ENCODE assay signal across 8 cellular contexts in the genomic region with DNA sequence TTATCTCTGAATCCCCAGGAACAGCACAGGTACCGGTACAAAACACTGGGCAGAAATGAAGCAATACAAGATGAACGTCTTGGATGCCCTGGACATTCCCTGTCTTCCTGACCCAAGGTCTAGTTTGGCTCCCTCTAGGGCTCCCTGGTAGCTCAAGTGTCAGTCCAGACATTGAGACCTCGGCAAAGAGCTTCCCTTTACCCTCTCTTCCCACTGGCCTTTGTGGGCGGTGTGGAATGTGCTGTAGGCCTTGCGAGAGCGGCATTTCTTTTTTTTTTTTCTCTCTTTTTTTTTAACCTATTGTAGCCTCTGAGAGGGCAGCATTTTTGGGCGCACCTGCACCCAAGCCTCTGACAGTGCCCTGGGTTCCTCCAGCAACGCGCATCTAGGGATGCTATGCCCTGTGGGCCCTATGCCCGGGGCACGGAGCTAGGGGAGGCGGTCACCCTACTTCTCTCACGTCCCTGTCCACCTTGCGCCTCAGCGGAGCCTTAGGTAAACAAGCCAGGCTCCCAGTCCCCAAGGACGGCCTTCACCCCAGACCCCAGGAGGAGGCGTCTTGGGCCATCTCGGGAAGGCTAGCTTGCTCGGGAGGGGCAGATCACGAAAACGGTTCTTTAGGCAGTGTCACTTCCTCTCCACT. TPM values are rescaled to one million over a fixed set of nuclear protein-coding genes. Genes with fewer than 3 reads are reported as not detected.
DNase-seq lines count a peak whose midpoint lies in the region; ATAC-seq lines count a peak whose summit lies in the region.

No MANE protein-coding gene starts in this region.

- peaks cover 8% of the 10 kb centered on the region for H3K36me3 Mint-ChIP-seq in activated naive CD4-positive, alpha-beta T cell treated with anti-CD3 and anti-CD28 coated beads for 36 hours (ENCODE audit: low read depth)
- H3K36me3 Mint-ChIP-seq in activated T-helper 2 cell treated with anti-CD3 and anti-CD28 coated beads, Interferon-gamma antibody, Interleukin-2, Interleukin-4, amounts not matched to agents 10 μg/mL and 5 μg/mL and 100 μg/mL, durations not matched to agents 14 hours and 24 hours and 36 hours (ENCODE audit: low read depth) = peaks cover 29% of the 10 kb centered on the region
- H3K36me3 Mint-ChIP-seq in stimulated activated effector memory CD8-positive, alpha-beta T cell treated with anti-CD3 and anti-CD28 coated beads, Interleukin-12 subunit alpha, Interleukin-12 subunit beta, amount 100 ng/mL, for 72 hours = peaks cover 33% of the 10 kb centered on the region

- CTCF ChIA-PET in activated naive CD4-positive, alpha-beta T cell treated with anti-CD3 and anti-CD28 coated beads for 36 hours (lab: Charles Lee) = interaction anchor here (0.5 to 3.0 kb wide), 10 partner anchors 10 to 247 kb away, joined by 3 to 14 read pairs (median 3); no protein-coding TSS in a partner anchor

- intact Hi-C loops in activated naive CD4-positive, alpha-beta T cell treated with anti-CD3 and anti-CD28 coated beads for 36 hours (cut with micrococcal nuclease) = loop anchor here (1.0 to 10.0 kb wide), 12 partner anchors 85 to 839 kb away; partner anchors contain the start of genes CDH3, CENPT, DPEP2 and ESRP2
- intact Hi-C loops in activated T-helper 2 cell treated with anti-CD3 and anti-CD28 coated beads, Interferon-gamma antibody, Interleukin-2, Interleukin-4, amounts not matched to agents 10 μg/mL and 5 μg/mL and 100 μg/mL, durations not matched to agents 14 hours and 24 hours and 36 hours (cut with micrococcal nuclease) = loop anchor here (5.0 to 10.0 kb wide), 3 partner anchors 87 to 231 kb away; partner anchors contain the start of genes DPEP2, PRMT7 and SLC7A6OS

- H3K9me3 Mint-ChIP-seq in activated naive CD4-positive, alpha-beta T cell treated with anti-CD3 and anti-CD28 coated beads for 36 hours = no peaks in the 10 kb centered on the region
- no peaks in the 10 kb centered on the region for H3K9me3 Mint-ChIP-seq in activated T-helper 2 cell treated with anti-CD3 and anti-CD28 coated beads, Interferon-gamma antibody, Interleukin-2, Interleukin-4, amounts not matched to agents 10 μg/mL and 5 μg/mL and 100 μg/mL, durations not matched to agents 14 hours and 24 hours and 36 hours
- H3K9me3 Mint-ChIP-seq in stimulated activated effector memory CD8-positive, alpha-beta T cell treated with anti-CD3 and anti-CD28 coated beads, Interleukin-12 subunit alpha, Interleukin-12 subunit beta, amount 100 ng/mL, for 72 hours = no peaks in the 10 kb centered on the region

- peak overlapping the region; percentile 92 for H3K4me3 ChIP-seq in iPS-15b (ENCODE audit: low read depth, low read length)

- no peak for DNase-seq in activated naive CD4-positive, alpha-beta T cell treated with anti-CD3 and anti-CD28 coated beads for 36 hours
- DNase-seq in activated naive CD4-positive, alpha-beta T cell treated with Interleukin-2 at 50 U/mL for 16 hours = no peak
- DNase-seq in activated T-helper 2 cell treated with anti-CD3 and anti-CD28 coated beads, Interferon-gamma antibody, Interleukin-2, Interleukin-4, amounts not matched to agents 10 μg/mL and 5 μg/mL and 100 μg/mL, durations not matched to agents 14 hours and 24 hours and 36 hours (ENCODE audit: low spot score) = no peak
- no peak for DNase-seq in stimulated activated effector memory CD8-positive, alpha-beta T cell treated with anti-CD3 and anti-CD28 coated beads, Interleukin-12 subunit alpha, Interleukin-12 subunit beta, amount 100 ng/mL, for 72 hours (ENCODE audit: low spot score in 2 of 2)
- DNase-seq in NCI-H510A treated with DMSO at 0.1 percent for 48 hours (lab: John Stamatoyannopoulos, UW) = no peak

- peaks cover 67% of the 10 kb centered on the region for H3K4me1 Mint-ChIP-seq in activated naive CD4-positive, alpha-beta T cell treated with anti-CD3 and anti-CD28 coated beads for 36 hours (ENCODE audit: low read depth)
- H3K4me1 Mint-ChIP-seq in activated T-helper 2 cell treated with anti-CD3 and anti-CD28 coated beads, Interferon-gamma antibody, Interleukin-2, Interleukin-4, amounts not matched to agents 10 μg/mL and 5 μg/mL and 100 μg/mL, durations not matched to agents 14 hours and 24 hours and 36 hours (ENCODE audit: low read depth) = peaks cover 58% of the 10 kb centered on the region
- peaks cover 62% of the 10 kb centered on the region for H3K4me1 Mint-ChIP-seq in stimulated activated effector memory CD8-positive, alpha-beta T cell treated with anti-CD3 and anti-CD28 coated beads, Interleukin-12 subunit alpha, Interleukin-12 subunit beta, amount 100 ng/mL, for 72 hours

- no peaks in the 10 kb centered on the region for H3K27me3 Mint-ChIP-seq in activated naive CD4-positive, alpha-beta T cell treated with anti-CD3 and anti-CD28 coated beads for 36 hours (ENCODE audit: low read depth)
- H3K27me3 Mint-ChIP-seq in activated T-helper 2 cell treated with anti-CD3 and anti-CD28 coated beads, Interferon-gamma antibody, Interleukin-2, Interleukin-4, amounts not matched to agents 10 μg/mL and 5 μg/mL and 100 μg/mL, durations not matched to agents 14 hours and 24 hours and 36 hours (ENCODE audit: low read depth) = no peaks in the 10 kb centered on the region

- peaks cover 4% of the 10 kb centered on the region for H3K36me3 ChIP-seq in iPS-15b (ENCODE audit: control insufficient read depth, insufficient read depth, low read length)

- H3K9ac ChIP-seq in iPS-15b (ENCODE audit: low read depth, low read length) = peak overlapping the region; percentile 93

- H3K27me3 ChIP-seq in iPS-15b (ENCODE audit: control insufficient read depth, insufficient read depth, low read length) = no peaks in the 10 kb centered on the region

- no peaks in the 10 kb centered on the region for H3K9me3 ChIP-seq in iPS-15b (ENCODE audit: control insufficient read depth, insufficient read depth, low read length)

- peaks cover 6% of the 10 kb centered on the region for H3K4me1 ChIP-seq in iPS-15b (ENCODE audit: control insufficient read depth, insufficient read depth, low read length)

- peak overlapping the region; percentile 95 for H3K27ac Mint-ChIP-seq in activated naive CD4-positive, alpha-beta T cell treated with anti-CD3 and anti-CD28 coated beads for 36 hours
- H3K27ac Mint-ChIP-seq in activated T-helper 2 cell treated with anti-CD3 and anti-CD28 coated beads, Interferon-gamma antibody, Interleukin-2, Interleukin-4, amounts not matched to agents 10 μg/mL and 5 μg/mL and 100 μg/mL, durations not matched to agents 14 hours and 24 hours and 36 hours = peak overlapping the region; percentile 95
- peak overlapping the region; percentile 84 for H3K27ac Mint-ChIP-seq in stimulated activated effector memory CD8-positive, alpha-beta T cell treated with anti-CD3 and anti-CD28 coated beads, Interleukin-12 subunit alpha, Interleukin-12 subunit beta, amount 100 ng/mL, for 72 hours

- H3K4me3 Mint-ChIP-seq in activated naive CD4-positive, alpha-beta T cell treated with anti-CD3 and anti-CD28 coated beads for 36 hours = peak overlapping the region; percentile 81
- H3K4me3 Mint-ChIP-seq in activated T-helper 2 cell treated with anti-CD3 and anti-CD28 coated beads, Interferon-gamma antibody, Interleukin-2, Interleukin-4, amounts not matched to agents 10 μg/mL and 5 μg/mL and 100 μg/mL, durations not matched to agents 14 hours and 24 hours and 36 hours (ENCODE audit: low read depth) = peak overlapping the region; percentile 77
- H3K4me3 Mint-ChIP-seq in stimulated activated effector memory CD8-positive, alpha-beta T cell treated with anti-CD3 and anti-CD28 coated beads, Interleukin-12 subunit alpha, Interleukin-12 subunit beta, amount 100 ng/mL, for 72 hours = peak overlapping the region; percentile 80

- ATAC-seq in stimulated activated effector memory CD8-positive, alpha-beta T cell treated with anti-CD3 and anti-CD28 coated beads, Interleukin-12 subunit alpha, Interleukin-12 subunit beta, amount 100 ng/mL, for 72 hours = no peak
- ATAC-seq in HG03196 (IDR thresholded peaks at IDR 0.05; ENCODE audit: unreplicated experiment) (no peak), GM21717 (IDR thresholded peaks at IDR 0.05; ENCODE audit: unreplicated experiment) (no peak)

RNA-seq across cellular contexts. Expression of gene NFATC3, which starts 1.2 kb away (rescaled TPM):
- 10 to 100 TPM; 49.1 to 50.3 TPM for total RNA-seq in activated naive CD4-positive, alpha-beta T cell treated with anti-CD3 and anti-CD28 coated beads for 36 hours
- total RNA-seq in activated T-helper 2 cell treated with anti-CD3 and anti-CD28 coated beads, Interferon-gamma antibody, Interleukin-2, Interleukin-4, amounts not matched to agents 10 μg/mL and 5 μg/mL and 100 μg/mL, durations not matched to agents 14 hours and 24 hours and 36 hours = 136 and 146 TPM in 2 replicates
